8 cellular contexts compared by ENCODE assay signal in the genomic region with DNA sequence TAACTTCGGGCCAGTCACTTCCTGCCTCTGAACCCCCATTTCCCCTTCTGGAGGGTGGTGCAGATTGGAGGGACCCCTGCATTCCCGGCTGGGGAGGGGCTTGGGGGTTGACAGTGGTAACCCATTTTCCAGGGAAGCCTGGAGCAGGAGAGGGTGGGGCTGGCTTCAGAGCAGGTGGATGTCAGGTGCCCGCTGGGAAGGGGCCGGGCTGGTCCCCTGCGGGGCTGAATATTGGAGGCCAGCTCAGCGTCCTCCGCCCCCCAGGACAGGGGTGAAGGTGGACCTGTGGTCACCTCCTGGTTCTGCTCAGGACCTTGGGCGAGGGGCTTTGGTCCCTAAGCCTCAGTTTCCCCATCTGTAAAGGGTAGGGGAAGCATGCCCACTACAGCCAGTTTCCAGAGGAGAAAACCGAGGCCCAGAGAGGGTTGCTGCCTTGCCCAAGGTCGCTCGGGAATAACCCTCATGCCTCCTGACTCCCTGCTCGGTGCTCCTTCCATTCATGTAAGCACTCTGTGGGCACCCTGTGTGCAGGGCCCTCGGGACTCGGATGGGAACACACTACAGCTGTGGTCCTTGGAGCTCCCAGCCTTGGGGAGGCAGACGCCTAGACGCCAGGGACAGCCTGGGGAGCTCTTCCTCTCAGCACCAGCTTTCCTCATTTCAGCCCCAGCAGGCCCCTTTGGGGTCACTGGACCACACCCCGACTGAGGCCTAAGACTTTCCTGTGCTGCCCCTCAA. TPM values are rescaled to one million over a fixed set of nuclear protein-coding genes. Genes with fewer than 3 reads are reported as not detected.
DNase-seq lines count a peak whose midpoint lies in the region; ATAC-seq, FAIRE-seq and TF ChIP-seq lines count a peak whose summit lies in the region.

No MANE protein-coding gene starts in this region.

- peak overlapping the region; percentile 48 to 93 (median 86) for H3K27ac Mint-ChIP-seq in naive thymus-derived CD8-positive, alpha-beta T cell

- TF ChIP-seq CTCF in BJ (IDR thresholded peaks at IDR 0.05; ENCODE audit: insufficient read depth, low read depth, low read length) = no peak
- no peak for TF ChIP-seq CTCF in colonic mucosa (IDR thresholded peaks at IDR 0.05)
- TF ChIP-seq CTCF in D721Med (IDR thresholded peaks at IDR 0.05; ENCODE audit: insufficient read depth, missing control alignments) = no peak

- POLR2A ChIA-PET in BJ (lab: Charles Lee) = no interaction called here
- POLR2A ChIA-PET in naive thymus-derived CD8-positive, alpha-beta T cell (lab: Charles Lee) = interaction anchor here (1.0 to 3.4 kb wide), 7 partner anchors 65 to 492 kb away, joined by 3 to 26 read pairs (median 5); a partner anchor contains a TSS

- FAIRE-seq in D721Med (lab: Jason Lieb, UNC) = no peak

- H3K9me3 ChIP-seq in HUES64 (ENCODE audit: insufficient read depth, low read depth, low read length) (no peaks in the 10 kb centered on the region), colonic mucosa (no peaks in the 10 kb centered on the region)

- CTCF ChIA-PET in BJ (lab: Yijun Ruan, JAX) = no interaction called here

- H3K4me1 ChIP-seq in HUES64 (ENCODE audit: insufficient read depth, low read length) = no peaks in the 10 kb centered on the region
- H3K4me1 ChIP-seq in colonic mucosa = peaks cover 7% of the 10 kb centered on the region

- H3K4me1 Mint-ChIP-seq in naive thymus-derived CD8-positive, alpha-beta T cell = peaks cover 11 to 20% (median 13%) of the 10 kb centered on the region in 4 donors

- peaks cover 0 to 7% (median 0%) of the 10 kb centered on the region in 9 donors for H3K9me3 Mint-ChIP-seq in naive thymus-derived CD8-positive, alpha-beta T cell

- ATAC-seq in naive thymus-derived CD8-positive, alpha-beta T cell = no peak
- ATAC-seq in HG02763 (IDR thresholded peaks at IDR 0.05; ENCODE audit: unreplicated experiment) (no peak), HG03342 (IDR thresholded peaks at IDR 0.05; ENCODE audit: unreplicated experiment) (no peak)

- DNase-seq in BJ (ENCODE audit: low read depth) = no peak
- peak; percentile 30 for DNase-seq in colonic mucosa
- no peak for DNase-seq in naive thymus-derived CD8-positive, alpha-beta T cell
- no peak for DNase-seq in NK-92 (lab: John Stamatoyannopoulos, UW; ENCODE audit: unreplicated experiment)
- no peak for DNase-seq in D721Med (ENCODE audit: insufficient read length, low spot score)

- H3K36me3 ChIP-seq in BJ (ENCODE audit: control insufficient read depth, insufficient read depth, low read length) = peaks cover 12% of the 10 kb centered on the region
- H3K36me3 ChIP-seq in HUES64 (ENCODE audit: insufficient read depth, low read length) = peaks cover 11% of the 10 kb centered on the region
- peaks cover 4% of the 10 kb centered on the region for H3K36me3 ChIP-seq in colonic mucosa

- 62% methylated on average over 17 of the region's 17 CpGs for WGBS in HUES64

- H3K9ac ChIP-seq in HUES64 (ENCODE audit: low read depth, low read length) = peak overlapping the region; percentile 53
- peak overlapping the region; percentile 92 to 99 for H3K9ac ChIP-seq in colonic mucosa (ENCODE audit: low read depth in 2 of 2, low read length in 2 of 2)

- H3K27me3 ChIP-seq in BJ (ENCODE audit: control insufficient read depth, insufficient read depth, low read length) = peaks cover 10% of the 10 kb centered on the region
- H3K27me3 ChIP-seq in HUES64 (ENCODE audit: insufficient read depth, low read length) = peaks cover 23% of the 10 kb centered on the region
- no peaks in the 10 kb centered on the region for H3K27me3 ChIP-seq in colonic mucosa

- H3K27ac ChIP-seq in HUES64 (ENCODE audit: low read depth, low read length) (no peak overlapping the region), colonic mucosa (peak overlapping the region; percentile 23)

- intact Hi-C loops in colonic mucosa (cut with DNase I) = no loop called here

- H3K4me3 ChIP-seq in BJ (ENCODE audit: low read depth, low read length) (peak overlapping the region; percentile 99), HUES64 (ENCODE audit: low read length) (peak overlapping the region; percentile 72), colonic mucosa (peak overlapping the region; percentile 70)

- peak overlapping the region; percentile 79 to 94 (median 86) for H3K4me3 Mint-ChIP-seq in naive thymus-derived CD8-positive, alpha-beta T cell

- H3K27me3 Mint-ChIP-seq in naive thymus-derived CD8-positive, alpha-beta T cell = no peaks in the 10 kb centered on the region

- peaks cover 9 to 34% (median 17%) of the 10 kb centered on the region in 3 donors for H3K36me3 Mint-ChIP-seq in naive thymus-derived CD8-positive, alpha-beta T cell

RNA-seq across cellular contexts. Expression of a gene that starts 0.7 kb away (rescaled TPM):
- polyA plus RNA-seq in BJ (2011; rRNA removed) = 21.9 and 43.5 TPM in 2 replicates
- 19.7 and 23.2 TPM in 2 replicates for polyA minus RNA-seq in BJ (2011; rRNA and poly(A)+ RNA removed)
- polyA plus RNA-seq in HUES64 (2013, experiment 1 of 2) = 1.9 TPM
- polyA plus RNA-seq in HUES64 (2013, experiment 2 of 2) = 3.2 TPM
- total RNA-seq in colonic mucosa = 10 to 100 TPM; 30.7 to 31.1 TPM
- total RNA-seq in naive thymus-derived CD8-positive, alpha-beta T cell = 10 to 100 TPM; 41.2 to 43.2 TPM
- 10 to 100 TPM; 11.8 to 30.4 (median 14.4) TPM for polyA plus RNA-seq in naive thymus-derived CD8-positive, alpha-beta T cell
